27 cellular contexts compared by ENCODE assay signal in genomic region chr2:120402070-120402440, GRCh38. TPM values are rescaled to one million over a fixed set of nuclear protein-coding genes. Genes with fewer than 3 reads are reported as not detected.
"Had no signal": no experiment of that assay in that cellular context is flagged by ENCODE, and none has a peak within 500 bp of the region (broad histone marks: within the 10 kb centered on the region; RNA-seq: fewer than 3 reads in every experiment).

No MANE protein-coding gene starts in this region.

- H3K4me1 Mint-ChIP-seq: immature natural killer cell; stimulated activated memory B cell treated with anti-CD40 and anti-IgM and Interleukin-4, amounts not matched to agents 10 μg/mL and 1 μg/mL and 100 μg/mL, for 72 hours; stimulated activated naive CD8-positive, alpha-beta T cell treated with anti-CD3 and anti-CD28 coated beads, Interleukin-15, amount 100 ng/mL, for 72 hours had no signal

- DNase-seq: hypothalamus; immature natural killer cell; left ventricle myocardium inferior; mesendoderm; midbrain; mucosa of descending colon; naive thymus-derived CD4-positive, alpha-beta T cell; nucleus accumbens; stimulated activated CD4-positive, alpha-beta T cell treated with anti-CD3 and anti-CD28 coated beads, Interleukin-1b, Interleukin-23, amount 100 ng/mL, for 48 hours; stimulated activated CD4-positive, alpha-beta T cell treated with anti-CD3 and anti-CD28 coated beads, Interleukin-2, amount 100 ng/mL, for 48 hours; stimulated activated CD4-positive, alpha-beta T cell treated with anti-CD3 and anti-CD28 coated beads, Interleukin-4, amount 100 ng/mL, for 4 hours; stimulated activated CD8-positive, alpha-beta memory T cell treated with anti-CD3 and anti-CD28 coated beads, Interleukin-4, amount 100 ng/mL, for 48 hours; stimulated activated naive CD4-positive, alpha-beta T cell treated with Interleukin-2 at 50 U/mL for 16 hours; stimulated activated naive CD8-positive, alpha-beta T cell treated with anti-CD3 and anti-CD28 coated beads, Interleukin-15, amount 100 ng/mL, for 72 hours; substantia nigra; thyroid gland; transverse colon; upper lobe of left lung had no signal

- H3K36me3 ChIP-seq: left ventricle myocardium inferior, right lobe of liver, thyroid gland, transverse colon, upper lobe of left lung, vagina had no signal

- H3K9me3 Mint-ChIP-seq: immature natural killer cell; natural killer cell treated with Interleukin-12 subunit alpha and Interleukin-12 subunit beta and Interleukin-15 and Interleukin-18, amount 100 ng/mL, for 72 hours had no signal

- ATAC-seq: mucosa of descending colon; naive thymus-derived CD4-positive, alpha-beta T cell; psoas muscle; right lobe of liver; stimulated activated memory B cell treated with anti-CD40 and anti-IgM and Interleukin-4, amounts not matched to agents 10 μg/mL and 1 μg/mL and 100 μg/mL, for 72 hours; stimulated activated naive CD8-positive, alpha-beta T cell treated with anti-CD3 and anti-CD28 coated beads, Interleukin-15, amount 100 ng/mL, for 72 hours had no signal

- H3K4me3 Mint-ChIP-seq: immature natural killer cell; naive thymus-derived CD4-positive, alpha-beta T cell; natural killer cell treated with Interleukin-12 subunit alpha and Interleukin-12 subunit beta and Interleukin-15 and Interleukin-18, amount 100 ng/mL, for 72 hours; stimulated activated memory B cell treated with anti-CD40 and anti-IgM and Interleukin-4, amounts not matched to agents 10 μg/mL and 1 μg/mL and 100 μg/mL, for 72 hours; stimulated activated naive CD8-positive, alpha-beta T cell treated with anti-CD3 and anti-CD28 coated beads, Interleukin-15, amount 100 ng/mL, for 72 hours had no signal

- H3K27ac Mint-ChIP-seq: immature natural killer cell; naive thymus-derived CD4-positive, alpha-beta T cell; natural killer cell treated with Interleukin-12 subunit alpha and Interleukin-12 subunit beta and Interleukin-15 and Interleukin-18, amount 100 ng/mL, for 72 hours; stimulated activated memory B cell treated with anti-CD40 and anti-IgM and Interleukin-4, amounts not matched to agents 10 μg/mL and 1 μg/mL and 100 μg/mL, for 72 hours; stimulated activated naive CD8-positive, alpha-beta T cell treated with anti-CD3 and anti-CD28 coated beads, Interleukin-15, amount 100 ng/mL, for 72 hours had no signal

- H3K27me3 ChIP-seq: right lobe of liver, thyroid gland, transverse colon, upper lobe of left lung, vagina had no signal

- H3K27ac ChIP-seq: left ventricle myocardium inferior, parathyroid adenoma, psoas muscle, right lobe of liver, thyroid gland, transverse colon, upper lobe of left lung, vagina had no signal

- H3K9me3 ChIP-seq: left ventricle myocardium inferior, mucosa of descending colon, psoas muscle, right lobe of liver, thyroid gland, transverse colon, upper lobe of left lung, vagina had no signal

- H3K4me1 ChIP-seq: left ventricle myocardium inferior, parathyroid adenoma, psoas muscle, right lobe of liver, transverse colon, upper lobe of left lung, vagina had no signal

- H3K36me3 Mint-ChIP-seq: immature natural killer cell; naive thymus-derived CD4-positive, alpha-beta T cell; natural killer cell treated with Interleukin-12 subunit alpha and Interleukin-12 subunit beta and Interleukin-15 and Interleukin-18, amount 100 ng/mL, for 72 hours; stimulated activated memory B cell treated with anti-CD40 and anti-IgM and Interleukin-4, amounts not matched to agents 10 μg/mL and 1 μg/mL and 100 μg/mL, for 72 hours had no signal

- H3K4me3 ChIP-seq: left ventricle myocardium inferior, lung, mucosa of descending colon, psoas muscle, right lobe of liver, smooth muscle cell, thyroid gland, transverse colon, upper lobe of left lung, vagina had no signal

RNA-seq across cellular contexts. Expression of gene INHBB, which starts 56.1 kb away (rescaled TPM):
- total RNA-seq: naive thymus-derived CD4-positive, alpha-beta T cell; natural killer cell treated with Interleukin-12 subunit alpha and Interleukin-12 subunit beta and Interleukin-15 and Interleukin-18, amount 100 ng/mL, for 72 hours had no signal
- polyA plus RNA-seq: immature natural killer cell; naive thymus-derived CD4-positive, alpha-beta T cell; neural cell had no signal
